Comparison of ENCODE assay signal across 1 cellular context in the genomic region with DNA sequence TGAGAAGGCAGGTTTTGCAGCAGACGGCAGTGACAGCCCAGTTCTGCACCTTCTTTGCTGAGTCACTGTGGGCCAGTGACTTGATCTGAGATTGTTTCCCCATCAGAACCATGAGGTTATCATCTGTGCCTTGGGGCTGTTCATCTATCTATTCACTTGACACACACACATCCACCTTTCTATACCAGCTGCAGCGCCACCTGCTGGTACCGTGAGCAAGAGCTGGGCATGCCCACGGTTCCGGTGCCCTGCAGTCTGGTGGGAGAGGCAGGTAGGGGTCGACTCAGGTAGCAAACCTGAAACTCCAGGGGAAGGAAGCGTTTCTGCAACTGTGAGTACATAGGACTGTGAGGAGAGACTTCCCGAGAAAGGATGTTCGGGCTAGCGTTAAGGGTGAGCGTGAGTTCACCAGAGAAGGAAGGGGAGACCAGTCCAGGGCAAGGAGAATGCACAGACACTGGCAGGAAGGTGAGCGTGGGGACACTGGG.
TF ChIP-seq lines count a peak whose summit lies in the region.

No MANE protein-coding gene starts in this region.

TF ChIP-seq in SK-N-SH, 30 proteins besides CTCF, POLR2A, EP300 and RAD21:
- no peak for TF ChIP-seq TAF1 (IDR thresholded peaks at IDR 0.05; ENCODE audit: borderline replicate concordance, low read depth, low read length)
- peak; percentile 62; the same call in 1 of the 2 replicates for TF ChIP-seq MXI1 (IDR thresholded peaks at IDR 0.05; ENCODE audit: low read depth, low read length)
- TF ChIP-seq SMC3 (IDR thresholded peaks at IDR 0.05; ENCODE audit: low read depth, low read length), result peak; percentile 32; the same call in 1 of the 2 replicates
- TF ChIP-seq, protein P1, sequence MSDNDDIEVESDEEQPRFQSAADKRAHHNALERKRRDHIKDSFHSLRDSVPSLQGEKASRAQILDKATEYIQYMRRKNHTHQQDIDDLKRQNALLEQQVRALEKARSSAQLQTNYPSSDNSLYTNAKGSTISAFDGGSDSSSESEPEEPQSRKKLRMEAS (IDR thresholded peaks at IDR 0.05; ENCODE audit: low read depth), result no peak
- TF ChIP-seq GABPA (IDR thresholded peaks at IDR 0.05; ENCODE audit: low read depth), result no peak
- TF ChIP-seq, protein P2, sequence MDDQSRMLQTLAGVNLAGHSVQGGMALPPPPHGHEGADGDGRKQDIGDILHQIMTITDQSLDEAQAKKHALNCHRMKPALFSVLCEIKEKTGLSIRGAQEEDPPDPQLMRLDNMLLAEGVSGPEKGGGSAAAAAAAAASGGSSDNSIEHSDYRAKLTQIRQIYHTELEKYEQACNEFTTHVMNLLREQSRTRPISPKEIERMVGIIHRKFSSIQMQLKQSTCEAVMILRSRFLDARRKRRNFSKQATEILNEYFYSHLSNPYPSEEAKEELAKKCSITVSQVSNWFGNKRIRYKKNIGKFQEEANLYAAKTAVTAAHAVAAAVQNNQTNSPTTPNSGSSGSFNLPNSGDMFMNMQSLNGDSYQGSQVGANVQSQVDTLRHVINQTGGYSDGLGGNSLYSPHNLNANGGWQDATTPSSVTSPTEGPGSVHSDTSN (IDR thresholded peaks at IDR 0.05), result no peak
- TF ChIP-seq CHD2 (IDR thresholded peaks at IDR 0.05; ENCODE audit: low read length, partially characterized antibody), result no peak
- no peak for TF ChIP-seq JUND (IDR thresholded peaks at IDR 0.05)
- TF ChIP-seq RCOR1 (IDR thresholded peaks at IDR 0.05; ENCODE audit: low read length), result no peak
